Comparison of ENCODE assay signal across 18 cellular contexts in the genomic region with DNA sequence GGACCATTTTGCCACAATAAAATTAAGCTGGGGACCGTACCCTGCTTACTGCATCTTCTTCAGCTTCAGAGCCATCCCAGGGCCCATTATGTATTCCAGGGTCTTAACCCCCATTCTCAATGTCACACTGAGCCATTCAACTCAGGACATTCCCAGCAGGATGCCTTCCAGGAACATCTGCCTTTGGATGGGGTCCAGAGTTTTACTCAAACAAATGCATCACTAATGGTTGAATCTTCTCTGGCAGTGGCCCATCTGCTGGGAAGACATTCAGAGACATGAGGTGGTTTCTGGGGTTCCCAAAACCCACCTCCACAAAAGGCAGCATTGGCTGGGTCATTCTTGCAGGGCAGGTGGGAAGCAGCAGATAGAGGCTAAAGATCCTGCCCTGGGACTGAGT. TPM values are rescaled to one million over a fixed set of nuclear protein-coding genes. Genes with fewer than 3 reads are reported as not detected.
"Had no signal": no experiment of that assay in that cellular context is flagged by ENCODE, and none has a peak within 500 bp of the region (broad histone marks: within the 10 kb centered on the region; RNA-seq: fewer than 3 reads in every experiment).

No MANE protein-coding gene starts in this region.

- H3K4me3 ChIP-seq: colonic mucosa, gastroesophageal sphincter, left lung, lower lobe of right lung, ovary, right atrium auricular region, tibial artery, upper lobe of left lung, vagina had no signal

- DNase-seq: colonic mucosa; dermis blood vessel endothelial cell; effector CD4-positive, alpha-beta T cell; foreskin fibroblast; immature natural killer cell; lower lobe of right lung; natural killer cell; ovary; small intestine; stimulated activated CD4-positive, alpha-beta T cell treated with anti-CD3 and anti-CD28 coated beads, Interleukin-2, amount 100 ng/mL, for 48 hours; stimulated activated naive CD8-positive, alpha-beta T cell treated with anti-CD3 and anti-CD28 coated beads, Interleukin-15, Interleukin-2, amounts not matched to agents 100 U/mL and 50 U/mL, for 24 hours; tibial artery; upper lobe of left lung had no signal

- FAIRE-seq: keratinocyte, small intestine had no signal

- H3K27ac ChIP-seq: colonic mucosa, gastroesophageal sphincter, left lung, lower lobe of right lung, ovary, right atrium auricular region, tibial artery, upper lobe of left lung, vagina had no signal

- H3K27me3 ChIP-seq: colonic mucosa, gastroesophageal sphincter, ovary, right atrium auricular region, upper lobe of left lung, vagina had no signal

- H3K9me3 ChIP-seq: colonic mucosa, gastroesophageal sphincter, left lung, lower lobe of right lung, ovary, right atrium auricular region, tibial artery, upper lobe of left lung, vagina had no signal

- H3K36me3 ChIP-seq: colonic mucosa, gastroesophageal sphincter, left lung, lower lobe of right lung, ovary, right atrium auricular region, tibial artery, upper lobe of left lung, vagina had no signal

RNA-seq across cellular contexts. Expression of a gene that starts 3.4 kb away (rescaled TPM):
- total RNA-seq: dermis blood vessel endothelial cell had no signal
- polyA plus RNA-seq: immature natural killer cell had no signal

RNA-seq across cellular contexts. Expression of a gene that starts 17.8 kb away (rescaled TPM):
- total RNA-seq: natural killer cell had no signal
